In the genomic region with DNA sequence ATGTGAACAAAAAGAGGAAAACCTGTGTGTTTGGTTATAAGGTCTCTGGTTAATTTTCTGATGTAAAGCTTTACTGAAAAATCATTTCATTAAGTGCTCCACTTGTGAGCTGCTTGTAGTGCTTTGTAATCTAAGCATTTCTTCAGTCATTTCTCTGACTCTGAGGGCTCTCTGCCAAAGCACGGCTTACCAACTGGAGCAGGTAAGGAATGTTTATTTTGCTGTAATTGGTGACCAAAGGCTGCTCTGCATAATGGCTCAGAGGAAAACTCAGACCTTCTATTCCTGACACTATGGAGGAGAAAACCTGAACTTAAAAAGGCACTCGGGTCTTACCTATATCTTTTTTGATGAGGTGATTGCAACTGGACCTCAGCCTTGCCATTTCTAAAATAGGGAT, we compare ENCODE assay signal across 27 cellular contexts.
DNase-seq lines count a peak whose midpoint lies in the region; ATAC-seq, FAIRE-seq and TF ChIP-seq lines count a peak whose summit lies in the region.
"Had no signal": no experiment of that assay in that cellular context is flagged by ENCODE, and none has a peak within 500 bp of the region (broad histone marks: within the 10 kb centered on the region; RNA-seq: fewer than 3 reads in every experiment).

No MANE protein-coding gene starts in this region.

- WGBS in right lobe of liver (ENCODE audit: insufficient coverage, low coverage, low lambda C conversion rate, missing lambda C conversion rate), result 29% methylated on average over 2 of the region's 2 CpGs
- 3% methylated on average over 2 of the region's 2 CpGs for WGBS in HepG2 (ENCODE audit: low lambda C conversion rate)

- TF ChIP-seq CTCF in right lobe of liver (IDR thresholded peaks at IDR 0.05), result no peak
- no peak for TF ChIP-seq CTCF in HepG2 (CRISPR knock-in tag; IDR thresholded peaks at IDR 0.05)
- no peak for TF ChIP-seq CTCF in upper lobe of right lung (IDR thresholded peaks at IDR 0.05)

- no peaks in the 10 kb centered on the region for H3K36me3 Mint-ChIP-seq in activated CD8-positive, alpha-beta T cell treated with anti-CD3 and anti-CD28 coated beads, Interleukin-2, amount 10 ng/mL, durations not matched to agents 7 days and 5 days (ENCODE audit: low read depth)
- H3K36me3 Mint-ChIP-seq: naive thymus-derived CD4-positive, alpha-beta T cell had no signal

- TF ChIP-seq POLR2A in right lobe of liver (IDR thresholded peaks at IDR 0.05) (no peak), HepG2 (IDR thresholded peaks at IDR 0.05; ENCODE audit: insufficient read depth in 1 of 2, low read depth in 2 of 2, low read length in 2 of 2) (no peak)

- POLR2A ChIA-PET in HepG2 (lab: Yijun Ruan, JAX), result no interaction called here
- POLR2A ChIA-PET in activated CD8-positive, alpha-beta T cell treated with anti-CD3 and anti-CD28 coated beads, Interleukin-2, amount 10 ng/mL, durations not matched to agents 7 days and 5 days (lab: Charles Lee), result no interaction called here

- in situ Hi-C loops in HepG2 (cut with HindIII; ENCODE audit: extremely low pct_ligation_motif_present, low pct_unique_long_range_greater_than_20kb), result loop anchor here (25.0 kb wide), 1 partner anchor 663 kb away; no protein-coding TSS in a partner anchor

- H2AFZ ChIP-seq in HepG2 (ENCODE audit: low read length), result no peak overlapping the region

- CTCF ChIA-PET in HepG2 (lab: Yijun Ruan, JAX; ENCODE audit: low intra/inter-chr PET ratio, low total read pairs), result no interaction called here
- CTCF ChIA-PET in activated CD8-positive, alpha-beta T cell treated with anti-CD3 and anti-CD28 coated beads, Interleukin-2, amount 10 ng/mL, durations not matched to agents 7 days and 5 days (lab: Charles Lee), result no interaction called here

- FAIRE-seq in HepG2 (lab: Jason Lieb, UNC), result no peak
- FAIRE-seq: GM12891, keratinocyte had no signal

- no peaks in the 10 kb centered on the region for H3K27me3 Mint-ChIP-seq in activated CD8-positive, alpha-beta T cell treated with anti-CD3 and anti-CD28 coated beads, Interleukin-2, amount 10 ng/mL, durations not matched to agents 7 days and 5 days (ENCODE audit: low read depth)
- H3K27me3 Mint-ChIP-seq: B cell; naive thymus-derived CD4-positive, alpha-beta T cell had no signal

- no peaks in the 10 kb centered on the region for H4K20me1 ChIP-seq in HepG2 (ENCODE audit: insufficient read depth, low read length)

- H3K27ac Mint-ChIP-seq in activated CD8-positive, alpha-beta T cell treated with anti-CD3 and anti-CD28 coated beads, Interleukin-2, amount 10 ng/mL, durations not matched to agents 7 days and 5 days, result no peak overlapping the region
- H3K27ac Mint-ChIP-seq: B cell; endodermal cell; naive thymus-derived CD4-positive, alpha-beta T cell had no signal

- H3K4me3 Mint-ChIP-seq in activated CD8-positive, alpha-beta T cell treated with anti-CD3 and anti-CD28 coated beads, Interleukin-2, amount 10 ng/mL, durations not matched to agents 7 days and 5 days, result no peak overlapping the region
- H3K4me3 Mint-ChIP-seq: B cell; endodermal cell; naive thymus-derived CD4-positive, alpha-beta T cell had no signal

- no peaks in the 10 kb centered on the region for H3K27me3 ChIP-seq in right lobe of liver
- no peaks in the 10 kb centered on the region for H3K27me3 ChIP-seq in HepG2 (ENCODE audit: control insufficient read depth in 1 of 2, insufficient read depth in 2 of 2, low read length in 2 of 2)
- no peaks in the 10 kb centered on the region for H3K27me3 ChIP-seq in upper lobe of right lung
- H3K27me3 ChIP-seq: cardiac muscle cell, esophagus squamous epithelium, gastrocnemius medialis had no signal

- H3K9me3 Mint-ChIP-seq in activated CD8-positive, alpha-beta T cell treated with anti-CD3 and anti-CD28 coated beads, Interleukin-2, amount 10 ng/mL, durations not matched to agents 7 days and 5 days (ENCODE audit: insufficient read depth), result peaks cover 10% of the 10 kb centered on the region
- H3K9me3 Mint-ChIP-seq: endodermal cell had no signal

- H3K4me1 ChIP-seq in right lobe of liver (no peaks in the 10 kb centered on the region), HepG2 (ENCODE audit: insufficient read depth, low read length) (no peaks in the 10 kb centered on the region), upper lobe of right lung (no peaks in the 10 kb centered on the region)
- H3K4me1 ChIP-seq: esophagus squamous epithelium, gastrocnemius medialis had no signal

- no TSS peak for BruUV-seq in HepG2 (replicated peaks; lab: Mats Ljungman, UMichigan)

- ATAC-seq in right lobe of liver, result peak in 2 of 4 donors; percentile 56 to 94
- ATAC-seq in HepG2, result no peak
- ATAC-seq in upper lobe of right lung, result peak; percentile 89
- ATAC-seq in GM18907 (IDR thresholded peaks at IDR 0.05; ENCODE audit: unreplicated experiment), result no peak
- ATAC-seq in activated CD8-positive, alpha-beta T cell treated with anti-CD3 and anti-CD28 coated beads, Interleukin-2, amount 10 ng/mL, durations not matched to agents 7 days and 5 days, result no peak
- ATAC-seq: gastrocnemius medialis; naive thymus-derived CD4-positive, alpha-beta T cell; SK-N-SH treated with all-trans-retinoic acid at 6 μM for 48 hours had no signal

- H3K9me3 ChIP-seq in right lobe of liver (no peaks in the 10 kb centered on the region), HepG2 (ENCODE audit: low read length) (no peaks in the 10 kb centered on the region), upper lobe of right lung (no peaks in the 10 kb centered on the region)
- H3K9me3 ChIP-seq: esophagus squamous epithelium, gastrocnemius medialis had no signal

- no peak overlapping the region for H3K4me3 ChIP-seq in right lobe of liver
- H3K4me3 ChIP-seq in HepG2 (replicated peaks in 1 of 3; ENCODE audit: insufficient read depth in 1 of 3, low read depth in 2 of 3, low read length in 3 of 3), result no peak overlapping the region
- H3K4me3 ChIP-seq in upper lobe of right lung, result no peak overlapping the region
- H3K4me3 ChIP-seq: cardiac muscle cell, coronary artery, esophagus squamous epithelium, gastrocnemius medialis, smooth muscle cell had no signal

- H3K4me2 ChIP-seq in HepG2 (ENCODE audit: low read depth, low read length), result no peak overlapping the region
- H3K4me2 ChIP-seq: smooth muscle cell had no signal

- H3K4me1 Mint-ChIP-seq in activated CD8-positive, alpha-beta T cell treated with anti-CD3 and anti-CD28 coated beads, Interleukin-2, amount 10 ng/mL, durations not matched to agents 7 days and 5 days (ENCODE audit: low read depth), result no peaks in the 10 kb centered on the region
- H3K4me1 Mint-ChIP-seq: B cell; naive thymus-derived CD4-positive, alpha-beta T cell had no signal

- H3K27ac ChIP-seq in right lobe of liver, result no peak overlapping the region
- H3K27ac ChIP-seq in HepG2 (ENCODE audit: extremely low read length, insufficient read depth, low read length), result no peak overlapping the region
- H3K27ac ChIP-seq in upper lobe of right lung, result no peak overlapping the region
- H3K27ac ChIP-seq: cardiac muscle cell, coronary artery, esophagus squamous epithelium, gastrocnemius medialis had no signal

- H3K9ac ChIP-seq in HepG2 (ENCODE audit: insufficient read depth, low read depth, low read length), result no peak overlapping the region

- no peak for TF ChIP-seq RAD21 in HepG2 (CRISPR knock-in tag; IDR thresholded peaks at IDR 0.05)

- H3K79me2 ChIP-seq in HepG2 (ENCODE audit: insufficient read depth, low read length), result no peaks in the 10 kb centered on the region

- peak in 2 of 3 donors; percentile 51 to 71 for DNase-seq in right lobe of liver
- no peak for DNase-seq in HepG2 (ENCODE audit: low spot score)
- peak; percentile 67 for DNase-seq in NCI-H774 (lab: John Stamatoyannopoulos, UW)
- peak; percentile 38 for DNase-seq in kidney tubule cell (ENCODE audit: low spot score)
- DNase-seq in upper lobe of right lung, result peak; percentile 61
- DNase-seq in activated CD8-positive, alpha-beta T cell treated with anti-CD3 and anti-CD28 coated beads, Interleukin-2, amount 10 ng/mL, durations not matched to agents 7 days and 5 days, result no peak
- DNase-seq in middle frontal gyrus (ENCODE audit: extremely low spot score, low spot score), result no peak
- DNase-seq: activated CD4-positive, alpha-beta T cell treated with anti-CD3 and anti-CD28 coated beads for 48 hours; activated naive CD4-positive, alpha-beta T cell treated with anti-CD3 and anti-CD28 coated beads, Interleukin-2, amount 50 U/mL, for 16 hours; endodermal cell; esophagus squamous epithelium; gastrocnemius medialis; IMR-90; naive thymus-derived CD4-positive, alpha-beta T cell; NCI-H1436 treated with DMSO at 0.1 percent for 48 hours; OCI-M1; stimulated activated CD4-positive, alpha-beta T cell treated with anti-CD3 and anti-CD28 coated beads, Interleukin-2, amount 100 ng/mL, for 24 hours; substantia nigra; T-helper 2 cell had no signal

- TF ChIP-seq EP300 in HepG2 (IDR thresholded peaks at IDR 0.05; ENCODE audit: low read depth in 2 of 2, low read length in 2 of 2) (no peak), HepG2 (CRISPR knock-in tag; IDR thresholded peaks at IDR 0.05; ENCODE audit: borderline replicate concordance) (no peak)

- intact Hi-C loops in right lobe of liver (cut with DNase I) (no loop called here), HepG2 (cut with micrococcal nuclease; ENCODE audit: unreplicated experiment) (no loop called here), upper lobe of right lung (cut with DNase I) (no loop called here)

- no peaks in the 10 kb centered on the region for H3K36me3 ChIP-seq in right lobe of liver
- no peaks in the 10 kb centered on the region for H3K36me3 ChIP-seq in HepG2 (replicated peaks in 1 of 2; ENCODE audit: control insufficient read depth in 1 of 2, insufficient read depth in 2 of 2, low read length in 2 of 2)
- H3K36me3 ChIP-seq in upper lobe of right lung, result no peaks in the 10 kb centered on the region
- H3K36me3 ChIP-seq: cardiac muscle cell, esophagus squamous epithelium, gastrocnemius medialis had no signal

TF ChIP-seq in HepG2, 621 proteins besides CTCF, POLR2A, EP300 and RAD21 (continues in another document):
- TF ChIP-seq ZNF629 (CRISPR knock-in tag; conservative IDR thresholded peaks at IDR 0.05), result no peak
- TF ChIP-seq, protein P1, sequence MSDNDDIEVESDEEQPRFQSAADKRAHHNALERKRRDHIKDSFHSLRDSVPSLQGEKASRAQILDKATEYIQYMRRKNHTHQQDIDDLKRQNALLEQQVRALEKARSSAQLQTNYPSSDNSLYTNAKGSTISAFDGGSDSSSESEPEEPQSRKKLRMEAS (IDR thresholded peaks at IDR 0.05), result no peak
- TF ChIP-seq, protein P2, sequence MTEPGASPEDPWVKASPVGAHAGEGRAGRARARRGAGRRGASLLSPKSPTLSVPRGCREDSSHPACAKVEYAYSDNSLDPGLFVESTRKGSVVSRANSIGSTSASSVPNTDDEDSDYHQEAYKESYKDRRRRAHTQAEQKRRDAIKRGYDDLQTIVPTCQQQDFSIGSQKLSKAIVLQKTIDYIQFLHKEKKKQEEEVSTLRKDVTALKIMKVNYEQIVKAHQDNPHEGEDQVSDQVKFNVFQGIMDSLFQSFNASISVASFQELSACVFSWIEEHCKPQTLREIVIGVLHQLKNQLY (CRISPR knock-in tag; IDR thresholded peaks at IDR 0.05), result no peak

Comparison
In these comparisons a context has a peak if more than half of its experiments do, and no peak if none do; other contexts are left out.
1. DNase-seq: peak in right lobe of liver (2 of 3), NCI-H774 (single experiment), kidney tubule cell (single experiment) and upper lobe of right lung (single experiment); none in HepG2 (single experiment), activated CD8-positive, alpha-beta T cell treated with anti-CD3 and anti-CD28 coated beads, Interleukin-2, amount 10 ng/mL, durations not matched to agents 7 days and 5 days (single experiment) and middle frontal gyrus (single experiment).